8 cellular contexts compared by ENCODE assay signal in the genomic region with DNA sequence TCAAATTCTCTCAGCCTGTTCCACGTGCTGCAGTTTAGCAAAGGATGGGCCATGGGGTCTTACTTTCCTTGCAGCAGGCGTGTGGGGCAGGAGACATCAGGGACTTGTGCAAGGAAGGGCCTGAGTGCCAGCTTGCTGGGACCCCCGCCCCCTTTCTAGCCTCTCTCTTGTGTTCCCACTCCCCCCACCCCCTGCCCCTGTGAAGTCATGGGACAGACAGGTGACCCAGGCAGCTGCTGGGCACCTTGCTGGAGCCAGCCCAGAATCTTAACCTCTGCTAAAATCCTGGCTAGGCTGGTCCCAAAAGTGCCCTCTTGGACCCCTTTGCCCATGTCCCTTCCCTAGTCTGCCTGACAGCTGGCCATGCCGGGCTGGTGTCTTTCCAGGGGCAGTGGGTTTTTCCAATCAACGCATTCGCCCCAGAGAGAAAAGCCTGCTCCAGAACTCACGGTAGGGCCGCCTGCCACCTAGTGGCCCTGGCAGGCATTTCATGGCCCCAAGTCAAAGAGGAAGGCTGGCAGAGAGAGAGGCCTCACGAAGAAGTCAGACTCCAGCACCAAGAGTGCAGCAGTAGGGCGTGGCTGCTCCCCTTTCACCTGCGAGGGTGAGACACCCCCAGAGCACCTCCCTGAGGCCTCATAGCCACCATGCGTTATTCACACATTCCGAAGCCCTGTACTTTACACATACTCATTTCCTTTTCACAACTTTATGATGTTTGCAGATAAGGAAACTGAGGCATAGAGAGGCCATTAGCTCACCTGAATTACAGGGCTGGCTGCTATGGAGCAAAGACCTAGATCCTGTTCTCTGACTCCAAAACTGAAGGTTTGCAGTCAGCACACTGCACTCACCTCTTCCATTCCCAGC.
DNase-seq lines count a peak whose midpoint lies in the region; ATAC-seq and TF ChIP-seq lines count a peak whose summit lies in the region.

No MANE protein-coding gene starts in this region.

- no peak overlapping the region for H3K4me3 ChIP-seq in AG09309 (ENCODE audit: control insufficient read depth, low read depth, low read length)

- no peaks in the 10 kb centered on the region for H3K9me3 Mint-ChIP-seq in H9
- H3K9me3 Mint-ChIP-seq in memory B cell, result peaks cover 6% of the 10 kb centered on the region

- no peak overlapping the region for H3K14ac ChIP-seq in H9 (ENCODE audit: insufficient read depth, low read length)

- DNase-seq in AG09309 (ENCODE audit: low read depth) (peak; percentile 25), H9 (peak; percentile 84), NCI-H82 (lab: John Stamatoyannopoulos, UW) (peak; percentile 80), memory B cell (ENCODE audit: low spot score in 2 of 2) (peak; percentile 78 to 81)
- DNase-seq in activated CD8-positive, alpha-beta memory T cell treated with anti-CD3 and anti-CD28 coated beads for 1 hour (ENCODE audit: extremely low read depth in 1 of 2, low read depth in 1 of 2), result peak; percentile 44 to 60
- DNase-seq in effector CD8-positive, alpha-beta T cell (lab: John Stamatoyannopoulos, UW), result peak; percentile 65
- DNase-seq in stimulated activated CD8-positive, alpha-beta memory T cell treated with anti-CD3 and anti-CD28 coated beads, Interleukin-2, amount 100 ng/mL, for 48 hours (ENCODE audit: low read depth in 2 of 2), result peak; percentile 52 to 66

- TF ChIP-seq CTCF in AG09309 (IDR thresholded peaks at IDR 0.05; ENCODE audit: control insufficient read depth, insufficient read depth, low read depth, low read length, missing control alignments) (peak; percentile 98), H9 (conservative IDR thresholded peaks at IDR 0.05) (peak; percentile 95)

- H3K4me3 Mint-ChIP-seq in H9, result no peak overlapping the region
- H3K4me3 Mint-ChIP-seq in memory B cell, result no peak overlapping the region

- H3K4me1 Mint-ChIP-seq in H9, result peaks cover 5 to 9% of the 10 kb centered on the region in 2 experiments
- peaks cover 36% of the 10 kb centered on the region for H3K4me1 Mint-ChIP-seq in memory B cell

- WGBS in H9 (ENCODE audit: extremely low coverage, insufficient read length, low lambda C conversion rate), result no CpG with 5 or more reads among the region's 13 CpGs

- H3K27ac Mint-ChIP-seq in H9, result no peak overlapping the region; a peak in 1 of 7 replicates
- peak overlapping the region; percentile 41 for H3K27ac Mint-ChIP-seq in memory B cell

- H3K56ac ChIP-seq in H9 (ENCODE audit: insufficient read length, low read depth, low read length), result no peak overlapping the region

- H4K8ac ChIP-seq in H9 (replicated peaks; ENCODE audit: insufficient read length, low read depth, low read length), result no peak overlapping the region

- no peak overlapping the region for H4K5ac ChIP-seq in H9 (ENCODE audit: insufficient read length, low read depth, low read length)

- no peaks in the 10 kb centered on the region for H3K4me1 ChIP-seq in H9 (ENCODE audit: insufficient read depth, low read length)

- H3T11ph ChIP-seq in H9 (ENCODE audit: low read length), result no peak overlapping the region

- no peaks in the 10 kb centered on the region for H3K79me1 ChIP-seq in H9 (ENCODE audit: insufficient read depth, low read depth, low read length, poor library complexity, severe bottlenecking)

- no peak overlapping the region for H3K4ac ChIP-seq in H9 (ENCODE audit: low read depth, low read length)

- H3K79me2 ChIP-seq in H9 (ENCODE audit: insufficient read depth, low read length), result no peaks in the 10 kb centered on the region

- H3K23me2 ChIP-seq in H9 (ENCODE audit: insufficient read length, low read depth, low read length, poor library complexity, severe bottlenecking), result no peaks in the 10 kb centered on the region

- no peak overlapping the region for H3K9ac ChIP-seq in H9 (ENCODE audit: extremely low read depth, insufficient read length, low read length)

- H3K27me3 Mint-ChIP-seq in H9 (ENCODE audit: low read depth) (peaks cover 2% of the 10 kb centered on the region; the same call in 1 of the 2 replicates), memory B cell (no peaks in the 10 kb centered on the region)

- no peaks in the 10 kb centered on the region for H3K9me3 ChIP-seq in H9 (ENCODE audit: control insufficient read depth, low read depth, low read length)

- H4K91ac ChIP-seq in H9 (ENCODE audit: insufficient read length, low read depth, low read length), result no peak overlapping the region

- H3K27me3 ChIP-seq in H9 (ENCODE audit: insufficient read depth, low read length), result no peaks in the 10 kb centered on the region

- no peak overlapping the region for H3K23ac ChIP-seq in H9 (ENCODE audit: insufficient read length, low read depth, low read length)

- no peak overlapping the region for H2AFZ ChIP-seq in H9 (ENCODE audit: low read length)

- no peak overlapping the region for H2BK20ac ChIP-seq in H9 (ENCODE audit: low read depth, low read length, poor library complexity, severe bottlenecking)

- no peak overlapping the region for H2BK15ac ChIP-seq in H9 (ENCODE audit: low read depth, low read length)

- no peak overlapping the region for H2BK120ac ChIP-seq in H9 (ENCODE audit: low read depth, low read length, poor library complexity, severe bottlenecking)

- no peak overlapping the region for H2AK5ac ChIP-seq in H9 (ENCODE audit: insufficient read length, low read length)

- no peak overlapping the region for H2BK5ac ChIP-seq in H9 (ENCODE audit: insufficient read length, low read length)

- H3K27ac ChIP-seq in H9 (ENCODE audit: insufficient read length, low read depth, low read length), result no peak overlapping the region

- ATAC-seq in memory B cell (ENCODE audit: low read depth), result peak; percentile 46
- ATAC-seq in HG02870 (IDR thresholded peaks at IDR 0.05; ENCODE audit: unreplicated experiment), result no peak

- no peaks in the 10 kb centered on the region for H4K20me1 ChIP-seq in H9 (ENCODE audit: control insufficient read depth, insufficient read depth, insufficient read length)

- no peak overlapping the region for H2BK12ac ChIP-seq in H9 (ENCODE audit: insufficient read length, low read depth, low read length)

- no peaks in the 10 kb centered on the region for H3K36me3 Mint-ChIP-seq in H9 (ENCODE audit: insufficient read depth in 1 of 3, low read depth in 3 of 3)
- peaks cover 35% of the 10 kb centered on the region for H3K36me3 Mint-ChIP-seq in memory B cell

- H3K4me2 ChIP-seq in H9 (ENCODE audit: insufficient read depth, insufficient read length, low read length), result no peak overlapping the region

- H3K18ac ChIP-seq in H9 (ENCODE audit: insufficient read length, low read depth, low read length), result no peak overlapping the region

Comparison
In these comparisons a context has a peak if more than half of its experiments do, and no peak if none do; other contexts are left out.
1. DNase-seq: peak in every context shown above with its lines; median percentile 84 in H9; 80 in NCI-H82; 80 in memory B cell; 65 in effector CD8-positive, alpha-beta T cell; 59 in stimulated activated CD8-positive, alpha-beta memory T cell treated with anti-CD3 and anti-CD28 coated beads, Interleukin-2, amount 100 ng/mL, for 48 hours; 52 in activated CD8-positive, alpha-beta memory T cell treated with anti-CD3 and anti-CD28 coated beads for 1 hour; 25 in AG09309.